ENCODE assay signal across 8 cellular contexts in genomic region chr9:128685636-128686489, GRCh38. TPM values are rescaled to one million over a fixed set of nuclear protein-coding genes. Genes with fewer than 3 reads are reported as not detected.
DNase-seq lines count a peak whose midpoint lies in the region; ATAC-seq and TF ChIP-seq lines count a peak whose summit lies in the region.

No MANE protein-coding gene starts in this region.

- no peaks in the 10 kb centered on the region for H3K27me3 ChIP-seq in IMR-90 (ENCODE audit: control insufficient read depth, insufficient read depth, low read length)
- no peaks in the 10 kb centered on the region for H3K27me3 ChIP-seq in iPS-15b (ENCODE audit: control insufficient read depth, insufficient read depth, low read length)

- H2BK20ac ChIP-seq in IMR-90 (ENCODE audit: low read depth, low read length): no peak overlapping the region

- H4K20me1 ChIP-seq in IMR-90 (ENCODE audit: insufficient read depth, low read length): peaks cover 8% of the 10 kb centered on the region

- peaks cover 22% of the 10 kb centered on the region for H3K9me1 ChIP-seq in IMR-90 (ENCODE audit: insufficient read depth, low read length)

- H3K27ac ChIP-seq in IMR-90 (ENCODE audit: insufficient read depth, low read length): peak overlapping the region; percentile 43; the same call in 1 of the 2 replicates

- H3K9me3 ChIP-seq in IMR-90 (ENCODE audit: control insufficient read depth, insufficient read depth, low read length) (no peaks in the 10 kb centered on the region), iPS-15b (ENCODE audit: control insufficient read depth, insufficient read depth, low read length) (no peaks in the 10 kb centered on the region)

- peak overlapping the region; percentile 64 for H3K14ac ChIP-seq in IMR-90 (replicated peaks; ENCODE audit: low read depth, low read length)

- no peak overlapping the region for H3K4me3 ChIP-seq in IMR-90 (ENCODE audit: insufficient read depth, low read depth, low read length)
- peak overlapping the region; percentile 100 for H3K4me3 ChIP-seq in iPS-15b (ENCODE audit: low read depth, low read length)

- POLR2A ChIA-PET in IMR-90 (lab: Charles Lee; ENCODE audit: unreplicated experiment): interaction anchor here (0.6 to 0.7 kb wide), 2 partner anchors 44 to 94 kb away, joined by 3 to 5 read pairs; no protein-coding TSS in a partner anchor

- H2AK9ac ChIP-seq in IMR-90 (replicated peaks; ENCODE audit: low read depth, low read length, poor library complexity): peak overlapping the region; percentile 98

- H3K4ac ChIP-seq in IMR-90 (ENCODE audit: low read depth, low read length): peak overlapping the region; percentile 98

- peaks cover 17% of the 10 kb centered on the region for H3K4me1 ChIP-seq in IMR-90 (ENCODE audit: control insufficient read depth, insufficient read depth, low read length)
- H3K4me1 ChIP-seq in iPS-15b (ENCODE audit: control insufficient read depth, insufficient read depth, low read length): peaks cover 6% of the 10 kb centered on the region

- H3K79me1 ChIP-seq in IMR-90 (ENCODE audit: low read depth in 1 of 2, low read length in 2 of 2): peaks cover 27 to 57% of the 10 kb centered on the region in 2 experiments

- WGBS in IMR-90 (ENCODE audit: extremely low coverage in 2 of 2, insufficient read length in 1 of 2), 2 experiments: no CpG with 5 or more reads among the region's 17 CpGs

- no peak for DNase-seq in IMR-90
- peak; percentile 34 to 37 for DNase-seq in activated CD4-positive, alpha-beta T cell treated with anti-CD3 and anti-CD28 coated beads, Interleukin-2, amount 50 U/mL, for 4 hours
- DNase-seq in stimulated activated naive CD8-positive, alpha-beta T cell treated with anti-CD3 and anti-CD28 coated beads, Interleukin-15, Interleukin-2, amounts not matched to agents 100 U/mL and 50 U/mL, for 24 hours: peak; percentile 37
- no peak for DNase-seq in AG08396 (ENCODE audit: low spot score)
- DNase-seq in nucleus accumbens (lab: John Stamatoyannopoulos, UW): no peak
- no peak for DNase-seq in HuH-7 (ENCODE audit: low spot score)
- DNase-seq in NCI-H146 (lab: John Stamatoyannopoulos, UW): no peak

- H2AK5ac ChIP-seq in IMR-90 (ENCODE audit: low read depth, low read length): peak overlapping the region; percentile 64; the same call in 1 of the 2 replicates

- 0 out of 3 replicates have a peak overlapping the region, but pooled peaks have one; percentile 20 for H2BK15ac ChIP-seq in IMR-90 (ENCODE audit: low read depth, low read length)

- dilution Hi-C loops in IMR-90 (cut with HindIII; ENCODE audit: low sequenced_read_pairs, unreplicated experiment): no loop called here

- H2BK5ac ChIP-seq in IMR-90 (ENCODE audit: low read depth, low read length, poor library complexity, severe bottlenecking): no peak overlapping the region

- H3K18ac ChIP-seq in IMR-90 (ENCODE audit: low read depth, low read length): peak overlapping the region; percentile 24; the same call in 1 of the 2 replicates

- TF ChIP-seq POLR2A in IMR-90 (IDR thresholded peaks at IDR 0.05; ENCODE audit: low read depth, low read length): no peak

- no peak for TF ChIP-seq RAD21 in IMR-90 (IDR thresholded peaks at IDR 0.05; ENCODE audit: low read length)

- peak overlapping the region; percentile 87 for H4K5ac ChIP-seq in IMR-90 (ENCODE audit: low read depth, low read length)

- H3K4me2 ChIP-seq in IMR-90 (ENCODE audit: low read depth, low read length): peak overlapping the region; percentile 57

- peak overlapping the region; percentile 31; the same call in 1 of the 2 replicates for H3K23ac ChIP-seq in IMR-90 (ENCODE audit: low read depth, low read length)

- peak overlapping the region; percentile 14 for H2BK120ac ChIP-seq in IMR-90 (ENCODE audit: low read depth, low read length)

- no peak for TF ChIP-seq CTCF in IMR-90 (conservative IDR thresholded peaks at IDR 0.05; ENCODE audit: low read depth, low read length)

- in situ Hi-C loops in IMR-90 (cut with MboI; ENCODE audit: low sequenced_read_pairs): no loop called here

- ATAC-seq in IMR-90 (ENCODE audit: low read depth): no peak
- no peak for ATAC-seq in stimulated activated naive CD8-positive, alpha-beta T cell treated with anti-CD3 and anti-CD28 coated beads, Interleukin-15, Interleukin-2, amounts not matched to agents 100 U/mL and 50 U/mL, for 24 hours

- CTCF ChIA-PET in IMR-90 (lab: Yijun Ruan, JAX): no interaction called here

- no TSS peak for BruUV-seq in IMR-90 (replicated peaks; lab: Mats Ljungman, UMichigan)

- H3K56ac ChIP-seq in IMR-90 (ENCODE audit: extremely low read depth, insufficient read depth, low read length): no peak overlapping the region

- peak overlapping the region; percentile 84 for H2AFZ ChIP-seq in IMR-90 (replicated peaks; ENCODE audit: low read length, poor library complexity)

- intact Hi-C loops in IMR-90 (cut with micrococcal nuclease): no loop called here

- no peaks in the 10 kb centered on the region; the same call in 1 of the 2 replicates for H3K36me3 ChIP-seq in IMR-90 (ENCODE audit: control insufficient read depth, insufficient read depth, low read length)
- peaks cover 13% of the 10 kb centered on the region for H3K36me3 ChIP-seq in iPS-15b (ENCODE audit: control insufficient read depth, insufficient read depth, low read length)

- H3K9ac ChIP-seq in IMR-90 (ENCODE audit: low read depth, low read length) (peak overlapping the region; percentile 55), iPS-15b (ENCODE audit: low read depth, low read length) (peak overlapping the region; percentile 65)

- H4K91ac ChIP-seq in IMR-90 (ENCODE audit: insufficient read depth, low read depth, low read length): peak overlapping the region; percentile 6; the same call in 1 of the 2 replicates

- peak overlapping the region; percentile 71 to 82; a peak in 3 of 4 replicates for H4K8ac ChIP-seq in IMR-90 (ENCODE audit: low read depth in 2 of 2, low read length in 2 of 2)

TF ChIP-seq in IMR-90, 13 proteins besides CTCF, POLR2A, EP300 and RAD21:
- no peak for TF ChIP-seq USF2 (IDR thresholded peaks at IDR 0.05; ENCODE audit: low read depth, low read length)
- no peak for TF ChIP-seq NFE2L2 (IDR thresholded peaks at IDR 0.05; ENCODE audit: low read depth, low read length)
- TF ChIP-seq MAZ (IDR thresholded peaks at IDR 0.05; ENCODE audit: borderline replicate concordance, low read depth, low read length): no peak
- TF ChIP-seq MAFK (IDR thresholded peaks at IDR 0.05; ENCODE audit: low read depth, low read length): no peak
- no peak for TF ChIP-seq RCOR1 (IDR thresholded peaks at IDR 0.05; ENCODE audit: insufficient replicate concordance, low read length)
- no peak for TF ChIP-seq CEBPB (IDR thresholded peaks at IDR 0.05; ENCODE audit: low read depth, low read length)

RNA-seq across cellular contexts. Expression of gene SET, which starts 3.2 kb away (rescaled TPM):
- 182 and 587 TPM in 2 replicates for total RNA-seq in IMR-90 (2012; rRNA removed)
- 80.2 and 104 TPM in 2 replicates for polyA plus RNA-seq in IMR-90 (2012; rRNA removed)
- 13.7 and 17.9 TPM in 2 replicates for polyA plus RNA-seq in IMR-90 (2012; cell fraction: cytosol; rRNA removed)
- 21.2 and 52.6 TPM in 2 replicates for polyA plus RNA-seq in IMR-90 (2012; cell fraction: nucleus; rRNA removed; ENCODE audit: low replicate concordance)

RNA-seq across cellular contexts. Expression of gene PKN3, which starts 16.4 kb away (rescaled TPM):
- 1.6 and 1.7 TPM in 2 replicates for total RNA-seq in IMR-90 (2012; rRNA removed)
- 3.8 and 5.7 TPM in 2 replicates for polyA plus RNA-seq in IMR-90 (2012; rRNA removed)
- polyA plus RNA-seq in IMR-90 (2012; cell fraction: cytosol; rRNA removed): 3.5 and 3.6 TPM in 2 replicates
- polyA plus RNA-seq in IMR-90 (2012; cell fraction: nucleus; rRNA removed; ENCODE audit: low replicate concordance): 18.8 and 32.4 TPM in 2 replicates

RNA-seq across cellular contexts. Expression of gene DYNC2I2, which starts 29.2 kb away (rescaled TPM):
- total RNA-seq in IMR-90 (2012; rRNA removed): 36.1 and 37.1 TPM in 2 replicates
- 33.7 and 42.9 TPM in 2 replicates for polyA plus RNA-seq in IMR-90 (2012; rRNA removed)
- 27.9 and 40.6 TPM in 2 replicates for polyA plus RNA-seq in IMR-90 (2012; cell fraction: cytosol; rRNA removed)
- 24.0 and 102 TPM in 2 replicates for polyA plus RNA-seq in IMR-90 (2012; cell fraction: nucleus; rRNA removed; ENCODE audit: low replicate concordance)

RNA-seq across cellular contexts. Expression of gene ZDHHC12, which starts 38.1 kb away (rescaled TPM):
- total RNA-seq in IMR-90 (2012; rRNA removed): 13.9 and 16.7 TPM in 2 replicates
- polyA plus RNA-seq in IMR-90 (2012; rRNA removed): 60.7 and 75.1 TPM in 2 replicates
- 76.2 and 119 TPM in 2 replicates for polyA plus RNA-seq in IMR-90 (2012; cell fraction: cytosol; rRNA removed)
- 11.3 and 58.5 TPM in 2 replicates for polyA plus RNA-seq in IMR-90 (2012; cell fraction: nucleus; rRNA removed; ENCODE audit: low replicate concordance)

Comparison
In these comparisons a context has a peak if more than half of its experiments do, and no peak if none do; other contexts are left out.
1. DNase-seq: peak in activated CD4-positive, alpha-beta T cell treated with anti-CD3 and anti-CD28 coated beads, Interleukin-2, amount 50 U/mL, for 4 hours (2 of 2) and stimulated activated naive CD8-positive, alpha-beta T cell treated with anti-CD3 and anti-CD28 coated beads, Interleukin-15, Interleukin-2, amounts not matched to agents 100 U/mL and 50 U/mL, for 24 hours (single experiment); none in IMR-90 (single experiment), AG08396 (single experiment), nucleus accumbens (0 of 56), HuH-7 (single experiment) and NCI-H146 (single experiment).